In genomic region chr6:152161501-152161900, GRCh38 we compare ENCODE assay signal across 11 cellular contexts.
DNase-seq lines count a peak whose midpoint lies in the region; ATAC-seq and TF ChIP-seq lines count a peak whose summit lies in the region.
"Had no signal": no experiment of that assay in that cellular context is flagged by ENCODE, and none has a peak within 500 bp of the region (broad histone marks: within the 10 kb centered on the region; RNA-seq: fewer than 3 reads in every experiment).

No MANE protein-coding gene starts in this region.

- H3K14ac ChIP-seq in IMR-90 (replicated peaks; ENCODE audit: low read depth, low read length), result no peak overlapping the region; the same call in 1 of the 2 replicates

- H2BK120ac ChIP-seq in IMR-90 (ENCODE audit: low read depth, low read length), result no peak overlapping the region

- TF ChIP-seq CTCF in IMR-90 (conservative IDR thresholded peaks at IDR 0.05; ENCODE audit: low read depth, low read length) (no peak), heart left ventricle (IDR thresholded peaks at IDR 0.05) (no peak)

- H2AFZ ChIP-seq in IMR-90 (replicated peaks; ENCODE audit: low read length, poor library complexity), result no peak overlapping the region

- 0 out of 4 replicates have a peak overlapping the region, but pooled peaks of 1 of the 2 experiments have one; percentile 1 for H4K8ac ChIP-seq in IMR-90 (ENCODE audit: low read depth in 2 of 2, low read length in 2 of 2)

- no peak overlapping the region for H3K56ac ChIP-seq in IMR-90 (ENCODE audit: extremely low read depth, insufficient read depth, low read length)

- H3K27me3 ChIP-seq in IMR-90 (ENCODE audit: control insufficient read depth, insufficient read depth, low read length) (no peaks in the 10 kb centered on the region), heart left ventricle (no peaks in the 10 kb centered on the region)
- H3K27me3 ChIP-seq: pancreas had no signal

- peak overlapping the region; percentile 27; the same call in 1 of the 2 replicates for H3K4ac ChIP-seq in IMR-90 (ENCODE audit: low read depth, low read length)

- H3K27ac ChIP-seq in IMR-90 (ENCODE audit: insufficient read depth, low read length) (no peak overlapping the region), heart left ventricle (peak overlapping the region in 1 of 12 donors; percentile 10)
- H3K27ac ChIP-seq: pancreas had no signal

- H3K9me3 ChIP-seq in IMR-90 (ENCODE audit: control insufficient read depth, insufficient read depth, low read length) (no peaks in the 10 kb centered on the region), heart left ventricle (no peaks in the 10 kb centered on the region)
- H3K9me3 ChIP-seq: pancreas had no signal

- H3K9ac ChIP-seq in IMR-90 (ENCODE audit: low read depth, low read length), result no peak overlapping the region

- H3K9me1 ChIP-seq in IMR-90 (ENCODE audit: insufficient read depth, low read length), result peaks cover 7% of the 10 kb centered on the region; the same call in 1 of the 2 replicates

- no peak overlapping the region for H4K5ac ChIP-seq in IMR-90 (ENCODE audit: low read depth, low read length)

- POLR2A ChIA-PET in IMR-90 (lab: Charles Lee; ENCODE audit: unreplicated experiment), result no interaction called here

- no peak overlapping the region for H3K23ac ChIP-seq in IMR-90 (ENCODE audit: low read depth, low read length)

- no peak overlapping the region for H4K91ac ChIP-seq in IMR-90 (ENCODE audit: insufficient read depth, low read depth, low read length)

- H3K4me1 ChIP-seq in IMR-90 (ENCODE audit: control insufficient read depth, insufficient read depth, low read length) (peaks cover 4% of the 10 kb centered on the region), heart left ventricle (peaks cover 0 to 5% (median 0%) of the 10 kb centered on the region in 12 donors)
- H3K4me1 ChIP-seq: pancreas had no signal

- 0 out of 2 replicates have a peak overlapping the region, but pooled peaks have one; percentile 56 for H3K4me2 ChIP-seq in IMR-90 (ENCODE audit: low read depth, low read length)

- no TSS peak for BruUV-seq in IMR-90 (replicated peaks; lab: Mats Ljungman, UMichigan)

- no peaks in the 10 kb centered on the region for H4K20me1 ChIP-seq in IMR-90 (ENCODE audit: insufficient read depth, low read length)

- H2BK15ac ChIP-seq in IMR-90 (ENCODE audit: low read depth, low read length), result no peak overlapping the region

- in situ Hi-C loops in IMR-90 (cut with MboI; ENCODE audit: low sequenced_read_pairs), result no loop called here

- H3K36me3 ChIP-seq in IMR-90 (ENCODE audit: control insufficient read depth, insufficient read depth, low read length), result peaks cover 11% of the 10 kb centered on the region
- H3K36me3 ChIP-seq in heart left ventricle, result peaks cover 0 to 96% (median 86%) of the 10 kb centered on the region in 9 donors

- H3K4me3 ChIP-seq in IMR-90 (ENCODE audit: insufficient read depth, low read depth, low read length) (no peak overlapping the region), heart left ventricle (no peak overlapping the region)
- H3K4me3 ChIP-seq: pancreas had no signal

- DNase-seq in AG08396 (ENCODE audit: low spot score) (peak; percentile 17), IMR-90 (peak; percentile 78), fibroblast of gingiva (ENCODE audit: low read depth) (peak; percentile 23), heart left ventricle (no peak), NOMO-1 (lab: John Stamatoyannopoulos, UW; ENCODE audit: unreplicated experiment in 2 of 2) (no peak), NCI-H345 treated with DMSO at 0.1 percent for 48 hours (lab: John Stamatoyannopoulos, UW; ENCODE audit: unreplicated experiment) (no peak), activated gamma-delta T cell treated with Interleukin-2 at 50 U/mL for 16 hours (no peak)
- DNase-seq: Karpas-422, pancreas, Right ventricle myocardium superior had no signal

- dilution Hi-C loops in IMR-90 (cut with HindIII; ENCODE audit: low sequenced_read_pairs, unreplicated experiment), result no loop called here

- H3K18ac ChIP-seq in IMR-90 (ENCODE audit: low read depth, low read length), result no peak overlapping the region

- no peak overlapping the region for H2BK20ac ChIP-seq in IMR-90 (ENCODE audit: low read depth, low read length)

- H2AK5ac ChIP-seq in IMR-90 (ENCODE audit: low read depth, low read length), result peak overlapping the region; percentile 50; the same call in 1 of the 2 replicates

- intact Hi-C loops in IMR-90 (cut with micrococcal nuclease), result no loop called here
- intact Hi-C loops in heart left ventricle (cut with DNase I), result no loop called here

- ATAC-seq in GM19395 (IDR thresholded peaks at IDR 0.05; ENCODE audit: unreplicated experiment) (peak; percentile 41), IMR-90 (ENCODE audit: low read depth) (peak; percentile 93), heart left ventricle (no peak)
- ATAC-seq: pancreas had no signal

- TF ChIP-seq RAD21 in IMR-90 (IDR thresholded peaks at IDR 0.05; ENCODE audit: low read length), result no peak

- TF ChIP-seq POLR2A in IMR-90 (IDR thresholded peaks at IDR 0.05; ENCODE audit: low read depth, low read length) (no peak), heart left ventricle (IDR thresholded peaks at IDR 0.05) (no peak)

- CTCF ChIA-PET in IMR-90 (lab: Yijun Ruan, JAX), result interaction anchor here (0.9 kb wide), 1 partner anchor 11 kb away, joined by 3 read pairs; no protein-coding TSS in a partner anchor

- peaks cover 3 to 5% of the 10 kb centered on the region in 2 experiments; a peak in 2 of 4 replicates for H3K79me1 ChIP-seq in IMR-90 (ENCODE audit: low read depth in 1 of 2, low read length in 2 of 2)

- peak overlapping the region; percentile 52 for H2BK5ac ChIP-seq in IMR-90 (ENCODE audit: low read depth, low read length, poor library complexity, severe bottlenecking)

- peak overlapping the region; percentile 48 for H2AK9ac ChIP-seq in IMR-90 (replicated peaks; ENCODE audit: low read depth, low read length, poor library complexity)

TF ChIP-seq in IMR-90, 13 proteins besides CTCF, POLR2A, EP300 and RAD21:
- TF ChIP-seq BHLHE40 (IDR thresholded peaks at IDR 0.05; ENCODE audit: low read depth, low read length) (no peak), ELK1 (IDR thresholded peaks at IDR 0.05; ENCODE audit: borderline replicate concordance, low read depth, low read length) (no peak), FOS (IDR thresholded peaks at IDR 0.05; ENCODE audit: low read depth, low read length) (0 out of 2 replicates have a peak, but pooled peaks have one; percentile 6)

Comparison
In these comparisons a context has a peak if more than half of its experiments do, and no peak if none do; other contexts are left out.
1. DNase-seq: peak in AG08396 (single experiment), IMR-90 (single experiment) and fibroblast of gingiva (single experiment); none in heart left ventricle (0 of 5), NOMO-1 (0 of 2), NCI-H345 treated with DMSO at 0.1 percent for 48 hours (single experiment) and activated gamma-delta T cell treated with Interleukin-2 at 50 U/mL for 16 hours (single experiment).
2. ATAC-seq: peak in GM19395 (single experiment) and IMR-90 (single experiment); none in heart left ventricle (0 of 4).